Comparison of ENCODE assay signal across 26 cellular contexts in genomic region chr1:163366555-163366954, GRCh38. TPM values are rescaled to one million over a fixed set of nuclear protein-coding genes. Genes with fewer than 3 reads are reported as not detected.
A peak's percentile ranks its signal among the peaks of the same experiment; 100 is the strongest.
DNase-seq lines count a peak whose midpoint lies in the region; ATAC-seq, FAIRE-seq and TF ChIP-seq lines count a peak whose summit lies in the region.
"Had no signal": no experiment of that assay in that cellular context is flagged by ENCODE, and none has a peak within 500 bp of the region (broad histone marks: within the 10 kb centered on the region; RNA-seq: fewer than 3 reads in every experiment).

No MANE protein-coding gene starts in this region.

- H2AFZ ChIP-seq in HepG2 (ENCODE audit: low read length), result no peak overlapping the region

- H3K79me2 ChIP-seq in HepG2 (ENCODE audit: insufficient read depth, low read length), result no peaks in the 10 kb centered on the region

- 14% methylated on average over 4 of the region's 4 CpGs for WGBS in HepG2 (ENCODE audit: low lambda C conversion rate)
- WGBS in right lobe of liver (ENCODE audit: insufficient coverage, low coverage, low lambda C conversion rate, missing lambda C conversion rate), result 85% methylated on average over 4 of the region's 4 CpGs

- in situ Hi-C loops in HepG2 (cut with HindIII; ENCODE audit: extremely low pct_ligation_motif_present, low pct_unique_long_range_greater_than_20kb), result no loop called here

- H3K36me3 ChIP-seq in HepG2 (replicated peaks in 1 of 2; ENCODE audit: control insufficient read depth in 1 of 2, insufficient read depth in 2 of 2, low read length in 2 of 2) (no peaks in the 10 kb centered on the region), right lobe of liver (no peaks in the 10 kb centered on the region)
- H3K36me3 ChIP-seq: BE2C, BLaER1 had no signal

- ATAC-seq in HepG2 (no peak), right lobe of liver (no peak)
- ATAC-seq: GM12878 had no signal

- no peak for TF ChIP-seq RAD21 in HepG2 (CRISPR knock-in tag; IDR thresholded peaks at IDR 0.05)

- H3K4me3 ChIP-seq in HepG2 (replicated peaks in 1 of 3; ENCODE audit: insufficient read depth in 1 of 3, low read depth in 2 of 3, low read length in 3 of 3) (no peak overlapping the region), right lobe of liver (no peak overlapping the region), dorsolateral prefrontal cortex (no peak overlapping the region)
- H3K4me3 ChIP-seq: BLaER1, GM12878 had no signal

- FAIRE-seq in HepG2 (lab: Jason Lieb, UNC), result no peak
- FAIRE-seq: A204.1, GM12878, GM12892, GM18507 had no signal

- H4K20me1 ChIP-seq in HepG2 (ENCODE audit: insufficient read depth, low read length), result no peaks in the 10 kb centered on the region
- H4K20me1 ChIP-seq: BLaER1 had no signal

- H3K9me3 ChIP-seq in HepG2 (ENCODE audit: low read length) (no peaks in the 10 kb centered on the region), right lobe of liver (no peaks in the 10 kb centered on the region)
- H3K9me3 ChIP-seq: BE2C, BLaER1 had no signal

- BruUV-seq in HepG2 (replicated peaks; lab: Mats Ljungman, UMichigan), result no TSS peak

- no peak overlapping the region for H3K4me2 ChIP-seq in HepG2 (ENCODE audit: low read depth, low read length)
- H3K4me2 ChIP-seq: BLaER1 had no signal

- intact Hi-C loops in HepG2 (cut with micrococcal nuclease; ENCODE audit: unreplicated experiment), result no loop called here
- intact Hi-C loops in right lobe of liver (cut with DNase I), result no loop called here
- intact Hi-C loops in dorsolateral prefrontal cortex (cut with DNase I), result loop anchor here in 1 of 2 donors (5.0 to 10.0 kb wide), 3 partner anchors 41 to 1418 kb away; no protein-coding TSS in a partner anchor

- POLR2A ChIA-PET in HepG2 (lab: Yijun Ruan, JAX), result no interaction called here

- no peak overlapping the region for H3K9ac ChIP-seq in HepG2 (ENCODE audit: insufficient read depth, low read depth, low read length)
- H3K9ac ChIP-seq: BLaER1 had no signal

- CTCF ChIA-PET in HepG2 (lab: Yijun Ruan, JAX; ENCODE audit: low intra/inter-chr PET ratio, low total read pairs), result no interaction called here

- DNase-seq in HepG2 (ENCODE audit: low spot score) (no peak), right lobe of liver (no peak), NCI-H69 (lab: John Stamatoyannopoulos, UW) (peak; percentile 23), dorsolateral prefrontal cortex (no peak), hippocampal formation (lab: John Stamatoyannopoulos, UW) (no peak)
- DNase-seq in activated CD4-positive, CD25-positive, alpha-beta regulatory T cell (lab: John Stamatoyannopoulos, UW), result no peak
- DNase-seq: 8988T; ACHN; BE2C; C1 segment of cervical spinal cord; CD4-positive, alpha-beta memory T cell; CD4-positive, CD25-positive, alpha-beta regulatory T cell; CD8-positive, alpha-beta memory T cell; COR-L47; DMS 273 treated with DMSO at 0.1 percent for 48 hours; DMS153; DMS53; DMS79; DND-41; EL; GDM1 had no signal

- TF ChIP-seq EP300 in HepG2 (IDR thresholded peaks at IDR 0.05; ENCODE audit: low read depth in 2 of 2, low read length in 2 of 2) (no peak), HepG2 (CRISPR knock-in tag; IDR thresholded peaks at IDR 0.05; ENCODE audit: borderline replicate concordance) (no peak)

- TF ChIP-seq CTCF in HepG2 (CRISPR knock-in tag; IDR thresholded peaks at IDR 0.05) (no peak), right lobe of liver (IDR thresholded peaks at IDR 0.05) (no peak), dorsolateral prefrontal cortex (IDR thresholded peaks at IDR 0.05 in 54 of 56, conservative IDR thresholded peaks at IDR 0.05 in 2 of 56; ENCODE audit: low read depth in 1 of 56, partially characterized antibody in 56 of 56) (no peak)

- H3K27me3 ChIP-seq in HepG2 (ENCODE audit: control insufficient read depth in 1 of 2, insufficient read depth in 2 of 2, low read length in 2 of 2) (peaks cover 0 to 1% of the 10 kb centered on the region in 2 experiments; a peak in 1 of 5 replicates), right lobe of liver (no peaks in the 10 kb centered on the region), dorsolateral prefrontal cortex (no peaks in the 10 kb centered on the region)
- H3K27me3 ChIP-seq: BLaER1 had no signal

- H3K27ac ChIP-seq in HepG2 (ENCODE audit: extremely low read length, insufficient read depth, low read length) (no peak overlapping the region), right lobe of liver (no peak overlapping the region), dorsolateral prefrontal cortex (peak overlapping the region in 35 of 59 donors; percentile 6 to 84 (median 63))
- H3K27ac ChIP-seq: BLaER1 had no signal

- H3K4me1 ChIP-seq in HepG2 (ENCODE audit: insufficient read depth, low read length) (no peaks in the 10 kb centered on the region), right lobe of liver (no peaks in the 10 kb centered on the region)
- H3K4me1 ChIP-seq: BE2C had no signal

- TF ChIP-seq POLR2A in HepG2 (IDR thresholded peaks at IDR 0.05; ENCODE audit: insufficient read depth in 1 of 2, low read depth in 2 of 2, low read length in 2 of 2), result no peak
- TF ChIP-seq POLR2A in right lobe of liver (IDR thresholded peaks at IDR 0.05), result no peak

TF ChIP-seq in HepG2, 621 proteins besides CTCF, POLR2A, EP300 and RAD21 (continues in another document):
- no peak for TF ChIP-seq ZNF33A (CRISPR knock-in tag; IDR thresholded peaks at IDR 0.05; ENCODE audit: borderline replicate concordance)
- TF ChIP-seq ZNF543 (CRISPR knock-in tag; IDR thresholded peaks at IDR 0.05), result no peak

RNA-seq across cellular contexts. Expression of gene NUF2, which starts 44.8 kb away (rescaled TPM):
- 39.4 and 44.9 TPM in 2 replicates for total RNA-seq in HepG2 (2016; rRNA removed; fragmentation: Illumina TruSeq; extraction: Trizol)
- 3.3 and 3.9 TPM in 2 replicates for total RNA-seq in HepG2 (2016; cell fraction: cytosol; rRNA removed; fragmentation: Illumina TruSeq; extraction: Trizol; ENCODE audit: low read depth)
- total RNA-seq in HepG2 (2016; cell fraction: insoluble cytoplasmic fraction; rRNA removed; fragmentation: Illumina TruSeq; extraction: Trizol), result 40.5 and 48.2 TPM in 2 replicates
- 9.4 and 9.9 TPM in 2 replicates for total RNA-seq in HepG2 (2016; cell fraction: membrane; rRNA removed; fragmentation: Illumina TruSeq; extraction: Trizol)
- total RNA-seq in HepG2 (2016; cell fraction: nucleus; rRNA removed; fragmentation: Illumina TruSeq; extraction: Trizol), result 42.7 and 46.8 TPM in 2 replicates
- 13.6 and 26.0 TPM in 2 replicates for polyA plus RNA-seq in HepG2 (2011; rRNA removed)
- 7.1 and 7.6 TPM in 2 replicates for polyA plus RNA-seq in HepG2 (2011; cell fraction: cytosol; rRNA removed)
- polyA plus RNA-seq in HepG2 (2011; cell fraction: nucleus; rRNA removed), result 15.8 and 23.6 TPM in 2 replicates
- 7.8 and 20.7 TPM in 2 replicates for polyA plus RNA-seq in HepG2 (2012)
- polyA plus RNA-seq in HepG2 (2016; cell fraction: cytosol; fragmentation: Illumina TruSeq; extraction: Trizol; ENCODE audit: low read depth), result 1.7 and 2.1 TPM in 2 replicates
- polyA plus RNA-seq in HepG2 (2016; cell fraction: insoluble cytoplasmic fraction; fragmentation: Illumina TruSeq; extraction: Trizol; ENCODE audit: low read depth), result 44.6 and 50.9 TPM in 2 replicates
- polyA plus RNA-seq in HepG2 (2016; cell fraction: membrane; fragmentation: Illumina TruSeq; extraction: Trizol; ENCODE audit: low read depth), result 4.5 and 4.7 TPM in 2 replicates
- polyA plus RNA-seq in HepG2 (2016; cell fraction: nucleus; fragmentation: Illumina TruSeq; extraction: Trizol; ENCODE audit: insufficient read depth, low read depth), result 62.5 and 67.7 TPM in 2 replicates
- polyA minus RNA-seq in HepG2 (2011; rRNA and poly(A)+ RNA removed; ENCODE audit: low replicate concordance), result 3.0 and 12.4 TPM in 2 replicates
- polyA minus RNA-seq in HepG2 (2011; cell fraction: cytosol; rRNA and poly(A)+ RNA removed), result 4.1 and 6.1 TPM in 2 replicates
- polyA minus RNA-seq in HepG2 (2011; cell fraction: nucleus; rRNA and poly(A)+ RNA removed), result 26.4 and 37.1 TPM in 2 replicates
- 1 to 10 TPM in 2 of 6 experiments, under 1 TPM in 3, not detected in 1; 0.26 to 1.3 (median 0.98) TPM for total RNA-seq in right lobe of liver
- total RNA-seq in dorsolateral prefrontal cortex, result 1 to 10 TPM in 67 of 120 experiments, under 1 TPM in 42, not detected in 11; 0.23 to 8.2 (median 1.2) TPM

Comparison
In these comparisons a context has a peak if more than half of its experiments do, and no peak if none do; other contexts are left out.
1. H3K27ac ChIP-seq: peak in dorsolateral prefrontal cortex (35 of 59); none in HepG2 (single experiment) and right lobe of liver (0 of 3).